1 cellular context compared by ENCODE assay signal in the genomic region with DNA sequence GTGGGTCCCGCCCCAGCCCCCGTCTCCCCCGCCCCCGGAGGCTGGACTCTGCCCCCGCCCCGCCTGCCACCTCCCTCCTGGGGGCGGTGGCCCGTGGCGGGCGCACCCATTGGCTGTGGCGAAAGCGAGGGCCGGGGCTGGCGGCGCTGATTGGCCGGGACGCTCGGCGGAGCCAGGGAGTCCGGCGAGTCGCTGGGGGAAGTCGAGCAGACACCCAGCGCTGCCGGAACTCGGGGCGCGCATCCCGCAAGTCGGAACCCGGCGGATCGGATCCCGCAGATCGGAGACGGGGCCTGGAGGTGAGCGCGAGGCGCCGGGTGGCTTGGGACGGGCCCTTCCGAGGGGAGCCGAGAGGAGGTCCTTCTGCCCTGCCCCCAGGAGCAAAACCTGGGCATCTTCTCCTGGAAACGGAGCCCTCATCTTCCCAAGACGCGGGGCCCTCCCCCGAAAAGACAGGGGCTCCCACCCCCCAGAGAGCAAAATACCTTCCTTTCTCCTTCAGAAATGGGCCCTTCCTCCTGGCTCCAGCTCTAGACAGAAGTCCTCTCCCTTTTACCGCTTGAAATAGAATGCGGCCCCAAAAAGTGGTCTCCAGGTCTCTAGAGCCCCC.
A peak's percentile ranks its signal among the peaks of the same experiment; 100 is the strongest.
TF ChIP-seq lines count a peak whose summit lies in the region.

A gene (plus strand): TSS at position 205 of the 610 bp plus-strand sequence. CDS start 61,123 bp downstream, outside the sequence.

TF ChIP-seq in HEK293, 187 proteins besides CTCF, POLR2A, EP300 and RAD21 (continued from another document and continues in another):
- TF ChIP-seq ZIC2 (tag by site-specific recombination; IDR thresholded peaks at IDR 0.05) (no peak), ZNF768 (tag by site-specific recombination; IDR thresholded peaks at IDR 0.05) (no peak), ZNF391 (tag by site-specific recombination; IDR thresholded peaks at IDR 0.05; ENCODE audit: borderline replicate concordance, low read depth) (no peak), ZBTB7A (tag by site-specific recombination; IDR thresholded peaks at IDR 0.05; ENCODE audit: low read depth) (no peak), ZNF76 (tag by site-specific recombination; IDR thresholded peaks at IDR 0.05; ENCODE audit: borderline replicate concordance, low read depth) (no peak), ZNF239 (tag by site-specific recombination; IDR thresholded peaks at IDR 0.05) (no peak), ZSCAN16 (tag by site-specific recombination; IDR thresholded peaks at IDR 0.05) (no peak), SP2 (tag by site-specific recombination; IDR thresholded peaks at IDR 0.05) (peak; percentile 94), ZNF837 (tag by site-specific recombination; IDR thresholded peaks at IDR 0.05) (no peak), KLF16 (tag by site-specific recombination; IDR thresholded peaks at IDR 0.05) (no peak), PRDM1 (tag by site-specific recombination; IDR thresholded peaks at IDR 0.05) (no peak), ZNF354C (tag by site-specific recombination; IDR thresholded peaks at IDR 0.05; ENCODE audit: borderline replicate concordance, low read depth) (no peak), ZNF114 (tag by site-specific recombination; IDR thresholded peaks at IDR 0.05) (no peak), ZNF571 (tag by site-specific recombination; IDR thresholded peaks at IDR 0.05) (no peak), TCF7L2 (IDR thresholded peaks at IDR 0.05; ENCODE audit: borderline replicate concordance, low read depth, low read length) (no peak), ZNF624 (tag by site-specific recombination; IDR thresholded peaks at IDR 0.05) (no peak), KLF10 (tag by site-specific recombination; IDR thresholded peaks at IDR 0.05) (peak; percentile 98), ZNF211 (tag by site-specific recombination; IDR thresholded peaks at IDR 0.05; ENCODE audit: low read depth) (no peak), ZNF324 (tag by site-specific recombination; IDR thresholded peaks at IDR 0.05) (no peak), ZNF19 (tag by site-specific recombination; IDR thresholded peaks at IDR 0.05; ENCODE audit: low read depth) (no peak), ZBTB17 (tag by site-specific recombination; IDR thresholded peaks at IDR 0.05) (no peak), ZNF350 (tag by site-specific recombination; IDR thresholded peaks at IDR 0.05) (no peak), SP7 (tag by site-specific recombination; IDR thresholded peaks at IDR 0.05) (no peak), OSR2 (tag by site-specific recombination; IDR thresholded peaks at IDR 0.05) (no peak), ZNF132 (tag by site-specific recombination; IDR thresholded peaks at IDR 0.05; ENCODE audit: borderline replicate concordance) (no peak), ZNF23 (tag by site-specific recombination; IDR thresholded peaks at IDR 0.05; ENCODE audit: borderline replicate concordance) (no peak), ZNF121 (tag by site-specific recombination; IDR thresholded peaks at IDR 0.05) (no peak), ZNF184 (tag by site-specific recombination; IDR thresholded peaks at IDR 0.05) (no peak), ZNF549 (tag by site-specific recombination; IDR thresholded peaks at IDR 0.05) (no peak), ZNF169 (tag by site-specific recombination; IDR thresholded peaks at IDR 0.05) (no peak), ZNF202 (tag by site-specific recombination; IDR thresholded peaks at IDR 0.05; ENCODE audit: borderline replicate concordance) (no peak), ZNF629 (tag by site-specific recombination; IDR thresholded peaks at IDR 0.05) (no peak), ZNF416 (tag by site-specific recombination; IDR thresholded peaks at IDR 0.05) (no peak), ZNF555 (tag by site-specific recombination; conservative IDR thresholded peaks at IDR 0.05) (no peak)
- TF ChIP-seq, protein P1, sequence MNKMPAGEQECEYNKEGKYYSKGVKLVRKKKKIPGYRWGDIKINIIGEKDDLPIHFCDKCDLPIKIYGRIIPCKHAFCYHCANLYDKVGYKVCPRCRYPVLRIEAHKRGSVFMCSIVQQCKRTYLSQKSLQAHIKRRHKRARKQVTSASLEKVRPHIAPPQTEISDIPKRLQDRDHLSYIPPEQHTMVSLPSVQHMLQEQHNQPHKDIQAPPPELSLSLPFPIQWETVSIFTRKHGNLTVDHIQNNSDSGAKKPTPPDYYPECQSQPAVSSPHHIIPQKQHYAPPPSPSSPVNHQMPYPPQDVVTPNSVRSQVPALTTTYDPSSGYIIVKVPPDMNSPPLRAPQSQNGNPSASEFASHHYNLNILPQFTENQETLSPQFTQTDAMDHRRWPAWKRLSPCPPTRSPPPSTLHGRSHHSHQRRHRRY (tag by site-specific recombination; IDR thresholded peaks at IDR 0.05) = no peak
- TF ChIP-seq, protein P2, sequence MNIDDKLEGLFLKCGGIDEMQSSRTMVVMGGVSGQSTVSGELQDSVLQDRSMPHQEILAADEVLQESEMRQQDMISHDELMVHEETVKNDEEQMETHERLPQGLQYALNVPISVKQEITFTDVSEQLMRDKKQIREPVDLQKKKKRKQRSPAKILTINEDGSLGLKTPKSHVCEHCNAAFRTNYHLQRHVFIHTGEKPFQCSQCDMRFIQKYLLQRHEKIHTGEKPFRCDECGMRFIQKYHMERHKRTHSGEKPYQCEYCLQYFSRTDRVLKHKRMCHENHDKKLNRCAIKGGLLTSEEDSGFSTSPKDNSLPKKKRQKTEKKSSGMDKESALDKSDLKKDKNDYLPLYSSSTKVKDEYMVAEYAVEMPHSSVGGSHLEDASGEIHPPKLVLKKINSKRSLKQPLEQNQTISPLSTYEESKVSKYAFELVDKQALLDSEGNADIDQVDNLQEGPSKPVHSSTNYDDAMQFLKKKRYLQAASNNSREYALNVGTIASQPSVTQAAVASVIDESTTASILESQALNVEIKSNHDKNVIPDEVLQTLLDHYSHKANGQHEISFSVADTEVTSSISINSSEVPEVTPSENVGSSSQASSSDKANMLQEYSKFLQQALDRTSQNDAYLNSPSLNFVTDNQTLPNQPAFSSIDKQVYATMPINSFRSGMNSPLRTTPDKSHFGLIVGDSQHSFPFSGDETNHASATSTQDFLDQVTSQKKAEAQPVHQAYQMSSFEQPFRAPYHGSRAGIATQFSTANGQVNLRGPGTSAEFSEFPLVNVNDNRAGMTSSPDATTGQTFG (tag by site-specific recombination; IDR thresholded peaks at IDR 0.05; ENCODE audit: borderline replicate concordance) = no peak
- TF ChIP-seq, protein P3, sequence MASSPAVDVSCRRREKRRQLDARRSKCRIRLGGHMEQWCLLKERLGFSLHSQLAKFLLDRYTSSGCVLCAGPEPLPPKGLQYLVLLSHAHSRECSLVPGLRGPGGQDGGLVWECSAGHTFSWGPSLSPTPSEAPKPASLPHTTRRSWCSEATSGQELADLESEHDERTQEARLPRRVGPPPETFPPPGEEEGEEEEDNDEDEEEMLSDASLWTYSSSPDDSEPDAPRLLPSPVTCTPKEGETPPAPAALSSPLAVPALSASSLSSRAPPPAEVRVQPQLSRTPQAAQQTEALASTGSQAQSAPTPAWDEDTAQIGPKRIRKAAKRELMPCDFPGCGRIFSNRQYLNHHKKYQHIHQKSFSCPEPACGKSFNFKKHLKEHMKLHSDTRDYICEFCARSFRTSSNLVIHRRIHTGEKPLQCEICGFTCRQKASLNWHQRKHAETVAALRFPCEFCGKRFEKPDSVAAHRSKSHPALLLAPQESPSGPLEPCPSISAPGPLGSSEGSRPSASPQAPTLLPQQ (tag by site-specific recombination; IDR thresholded peaks at IDR 0.05) = no peak
- TF ChIP-seq, protein P4, sequence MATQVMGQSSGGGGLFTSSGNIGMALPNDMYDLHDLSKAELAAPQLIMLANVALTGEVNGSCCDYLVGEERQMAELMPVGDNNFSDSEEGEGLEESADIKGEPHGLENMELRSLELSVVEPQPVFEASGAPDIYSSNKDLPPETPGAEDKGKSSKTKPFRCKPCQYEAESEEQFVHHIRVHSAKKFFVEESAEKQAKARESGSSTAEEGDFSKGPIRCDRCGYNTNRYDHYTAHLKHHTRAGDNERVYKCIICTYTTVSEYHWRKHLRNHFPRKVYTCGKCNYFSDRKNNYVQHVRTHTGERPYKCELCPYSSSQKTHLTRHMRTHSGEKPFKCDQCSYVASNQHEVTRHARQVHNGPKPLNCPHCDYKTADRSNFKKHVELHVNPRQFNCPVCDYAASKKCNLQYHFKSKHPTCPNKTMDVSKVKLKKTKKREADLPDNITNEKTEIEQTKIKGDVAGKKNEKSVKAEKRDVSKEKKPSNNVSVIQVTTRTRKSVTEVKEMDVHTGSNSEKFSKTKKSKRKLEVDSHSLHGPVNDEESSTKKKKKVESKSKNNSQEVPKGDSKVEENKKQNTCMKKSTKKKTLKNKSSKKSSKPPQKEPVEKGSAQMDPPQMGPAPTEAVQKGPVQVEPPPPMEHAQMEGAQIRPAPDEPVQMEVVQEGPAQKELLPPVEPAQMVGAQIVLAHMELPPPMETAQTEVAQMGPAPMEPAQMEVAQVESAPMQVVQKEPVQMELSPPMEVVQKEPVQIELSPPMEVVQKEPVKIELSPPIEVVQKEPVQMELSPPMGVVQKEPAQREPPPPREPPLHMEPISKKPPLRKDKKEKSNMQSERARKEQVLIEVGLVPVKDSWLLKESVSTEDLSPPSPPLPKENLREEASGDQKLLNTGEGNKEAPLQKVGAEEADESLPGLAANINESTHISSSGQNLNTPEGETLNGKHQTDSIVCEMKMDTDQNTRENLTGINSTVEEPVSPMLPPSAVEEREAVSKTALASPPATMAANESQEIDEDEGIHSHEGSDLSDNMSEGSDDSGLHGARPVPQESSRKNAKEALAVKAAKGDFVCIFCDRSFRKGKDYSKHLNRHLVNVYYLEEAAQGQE (tag by site-specific recombination; IDR thresholded peaks at IDR 0.05) = no peak
- TF ChIP-seq, protein P5, sequence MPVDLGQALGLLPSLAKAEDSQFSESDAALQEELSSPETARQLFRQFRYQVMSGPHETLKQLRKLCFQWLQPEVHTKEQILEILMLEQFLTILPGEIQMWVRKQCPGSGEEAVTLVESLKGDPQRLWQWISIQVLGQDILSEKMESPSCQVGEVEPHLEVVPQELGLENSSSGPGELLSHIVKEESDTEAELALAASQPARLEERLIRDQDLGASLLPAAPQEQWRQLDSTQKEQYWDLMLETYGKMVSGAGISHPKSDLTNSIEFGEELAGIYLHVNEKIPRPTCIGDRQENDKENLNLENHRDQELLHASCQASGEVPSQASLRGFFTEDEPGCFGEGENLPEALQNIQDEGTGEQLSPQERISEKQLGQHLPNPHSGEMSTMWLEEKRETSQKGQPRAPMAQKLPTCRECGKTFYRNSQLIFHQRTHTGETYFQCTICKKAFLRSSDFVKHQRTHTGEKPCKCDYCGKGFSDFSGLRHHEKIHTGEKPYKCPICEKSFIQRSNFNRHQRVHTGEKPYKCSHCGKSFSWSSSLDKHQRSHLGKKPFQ (tag by site-specific recombination; IDR thresholded peaks at IDR 0.05) = no peak
- TF ChIP-seq, protein P6, sequence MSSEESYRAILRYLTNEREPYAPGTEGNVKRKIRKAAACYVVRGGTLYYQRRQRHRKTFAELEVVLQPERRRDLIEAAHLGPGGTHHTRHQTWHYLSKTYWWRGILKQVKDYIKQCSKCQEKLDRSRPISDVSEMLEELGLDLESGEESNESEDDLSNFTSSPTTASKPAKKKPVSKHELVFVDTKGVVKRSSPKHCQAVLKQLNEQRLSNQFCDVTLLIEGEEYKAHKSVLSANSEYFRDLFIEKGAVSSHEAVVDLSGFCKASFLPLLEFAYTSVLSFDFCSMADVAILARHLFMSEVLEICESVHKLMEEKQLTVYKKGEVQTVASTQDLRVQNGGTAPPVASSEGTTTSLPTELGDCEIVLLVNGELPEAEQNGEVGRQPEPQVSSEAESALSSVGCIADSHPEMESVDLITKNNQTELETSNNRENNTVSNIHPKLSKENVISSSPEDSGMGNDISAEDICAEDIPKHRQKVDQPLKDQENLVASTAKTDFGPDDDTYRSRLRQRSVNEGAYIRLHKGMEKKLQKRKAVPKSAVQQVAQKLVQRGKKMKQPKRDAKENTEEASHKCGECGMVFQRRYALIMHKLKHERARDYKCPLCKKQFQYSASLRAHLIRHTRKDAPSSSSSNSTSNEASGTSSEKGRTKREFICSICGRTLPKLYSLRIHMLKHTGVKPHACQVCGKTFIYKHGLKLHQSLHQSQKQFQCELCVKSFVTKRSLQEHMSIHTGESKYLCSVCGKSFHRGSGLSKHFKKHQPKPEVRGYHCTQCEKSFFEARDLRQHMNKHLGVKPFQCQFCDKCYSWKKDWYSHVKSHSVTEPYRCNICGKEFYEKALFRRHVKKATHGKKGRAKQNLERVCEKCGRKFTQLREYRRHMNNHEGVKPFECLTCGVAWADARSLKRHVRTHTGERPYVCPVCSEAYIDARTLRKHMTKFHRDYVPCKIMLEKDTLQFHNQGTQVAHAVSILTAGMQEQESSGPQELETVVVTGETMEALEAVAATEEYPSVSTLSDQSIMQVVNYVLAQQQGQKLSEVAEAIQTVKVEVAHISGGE (tag by site-specific recombination; conservative IDR thresholded peaks at IDR 0.05; ENCODE audit: low read depth) = no peak; the same call in 1 of the 2 replicates
- TF ChIP-seq, protein P7, sequence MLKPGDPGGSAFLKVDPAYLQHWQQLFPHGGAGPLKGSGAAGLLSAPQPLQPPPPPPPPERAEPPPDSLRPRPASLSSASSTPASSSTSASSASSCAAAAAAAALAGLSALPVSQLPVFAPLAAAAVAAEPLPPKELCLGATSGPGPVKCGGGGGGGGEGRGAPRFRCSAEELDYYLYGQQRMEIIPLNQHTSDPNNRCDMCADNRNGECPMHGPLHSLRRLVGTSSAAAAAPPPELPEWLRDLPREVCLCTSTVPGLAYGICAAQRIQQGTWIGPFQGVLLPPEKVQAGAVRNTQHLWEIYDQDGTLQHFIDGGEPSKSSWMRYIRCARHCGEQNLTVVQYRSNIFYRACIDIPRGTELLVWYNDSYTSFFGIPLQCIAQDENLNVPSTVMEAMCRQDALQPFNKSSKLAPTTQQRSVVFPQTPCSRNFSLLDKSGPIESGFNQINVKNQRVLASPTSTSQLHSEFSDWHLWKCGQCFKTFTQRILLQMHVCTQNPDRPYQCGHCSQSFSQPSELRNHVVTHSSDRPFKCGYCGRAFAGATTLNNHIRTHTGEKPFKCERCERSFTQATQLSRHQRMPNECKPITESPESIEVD (tag by site-specific recombination; IDR thresholded peaks at IDR 0.05) = no peak
- TF ChIP-seq, protein P8, sequence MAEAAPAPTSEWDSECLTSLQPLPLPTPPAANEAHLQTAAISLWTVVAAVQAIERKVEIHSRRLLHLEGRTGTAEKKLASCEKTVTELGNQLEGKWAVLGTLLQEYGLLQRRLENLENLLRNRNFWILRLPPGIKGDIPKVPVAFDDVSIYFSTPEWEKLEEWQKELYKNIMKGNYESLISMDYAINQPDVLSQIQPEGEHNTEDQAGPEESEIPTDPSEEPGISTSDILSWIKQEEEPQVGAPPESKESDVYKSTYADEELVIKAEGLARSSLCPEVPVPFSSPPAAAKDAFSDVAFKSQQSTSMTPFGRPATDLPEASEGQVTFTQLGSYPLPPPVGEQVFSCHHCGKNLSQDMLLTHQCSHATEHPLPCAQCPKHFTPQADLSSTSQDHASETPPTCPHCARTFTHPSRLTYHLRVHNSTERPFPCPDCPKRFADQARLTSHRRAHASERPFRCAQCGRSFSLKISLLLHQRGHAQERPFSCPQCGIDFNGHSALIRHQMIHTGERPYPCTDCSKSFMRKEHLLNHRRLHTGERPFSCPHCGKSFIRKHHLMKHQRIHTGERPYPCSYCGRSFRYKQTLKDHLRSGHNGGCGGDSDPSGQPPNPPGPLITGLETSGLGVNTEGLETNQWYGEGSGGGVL (tag by site-specific recombination; IDR thresholded peaks at IDR 0.05) = no peak
- TF ChIP-seq, protein P9, sequence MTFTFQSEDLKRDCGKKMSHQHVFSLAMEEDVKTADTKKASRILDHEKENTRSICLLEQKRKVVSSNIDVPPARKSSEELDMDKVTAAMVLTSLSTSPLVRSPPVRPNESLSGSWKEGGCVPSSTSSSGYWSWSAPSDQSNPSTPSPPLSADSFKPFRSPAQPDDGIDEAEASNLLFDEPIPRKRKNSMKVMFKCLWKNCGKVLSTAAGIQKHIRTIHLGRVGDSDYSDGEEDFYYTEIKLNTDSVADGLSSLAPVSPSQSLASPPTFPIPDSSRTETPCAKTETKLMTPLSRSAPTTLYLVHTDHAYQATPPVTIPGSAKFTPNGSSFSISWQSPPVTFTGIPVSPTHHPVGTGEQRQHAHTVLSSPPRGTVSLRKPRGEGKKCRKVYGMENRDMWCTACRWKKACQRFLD (tag by site-specific recombination; IDR thresholded peaks at IDR 0.05) = no peak
